ENCODE assay signal across 1 cellular context in genomic region chr16:85894266-85894665, GRCh38.
TF ChIP-seq lines count a peak whose summit lies in the region.

No MANE protein-coding gene starts in this region.

TF ChIP-seq in HEK293, 187 proteins besides CTCF, POLR2A, EP300 and RAD21 (continued from another document):
- no peak for TF ChIP-seq ZNF148 (tag by site-specific recombination; IDR thresholded peaks at IDR 0.05; ENCODE audit: borderline replicate concordance)
- no peak for TF ChIP-seq AEBP2 (tag by site-specific recombination; IDR thresholded peaks at IDR 0.05; ENCODE audit: borderline replicate concordance)
- no peak for TF ChIP-seq KLF7 (tag by site-specific recombination; IDR thresholded peaks at IDR 0.05; ENCODE audit: borderline replicate concordance)
- no peak for TF ChIP-seq ZNF707 (tag by site-specific recombination; IDR thresholded peaks at IDR 0.05)
- no peak for TF ChIP-seq YY2 (tag by site-specific recombination; IDR thresholded peaks at IDR 0.05)
- no peak for TF ChIP-seq ZNF280C (tag by site-specific recombination; IDR thresholded peaks at IDR 0.05)
TF ChIP-seq in HEK293: peak in this region for 0.
